In genomic region chr7:156655232-156655628, GRCh38 we compare ENCODE assay signal across 1 cellular context.
TF ChIP-seq lines count a peak whose summit lies in the region.

No MANE protein-coding gene starts in this region.

TF ChIP-seq in H1, 55 proteins besides CTCF, POLR2A, EP300 and RAD21 (continued from another document):
- no peak for TF ChIP-seq FOSL1 (IDR thresholded peaks at IDR 0.05; ENCODE audit: insufficient read depth, low read depth, low read length)
- no peak for TF ChIP-seq HDAC2 (IDR thresholded peaks at IDR 0.05; ENCODE audit: borderline replicate concordance in 1 of 2, low read depth in 2 of 2, low read length in 2 of 2)
- TF ChIP-seq CHD2 (IDR thresholded peaks at IDR 0.05; ENCODE audit: low read length) = no peak
- no peak for TF ChIP-seq KDM4A (IDR thresholded peaks at IDR 0.05; ENCODE audit: low read depth, low read length, severe bottlenecking)
- TF ChIP-seq RXRA (IDR thresholded peaks at IDR 0.05; ENCODE audit: insufficient read depth, low read depth, low read length) = no peak
- no peak for TF ChIP-seq SRF (IDR thresholded peaks at IDR 0.05; ENCODE audit: low read depth, low read length)
- TF ChIP-seq KDM5A (IDR thresholded peaks at IDR 0.05; ENCODE audit: low read length) = no peak
- no peak for TF ChIP-seq NRF1 (IDR thresholded peaks at IDR 0.05; ENCODE audit: low read depth, low read length)
- no peak for TF ChIP-seq CHD7 (IDR thresholded peaks at IDR 0.05; ENCODE audit: insufficient replicate concordance, low read length)
- no peak for TF ChIP-seq USF2 (IDR thresholded peaks at IDR 0.05; ENCODE audit: low read length)
- TF ChIP-seq HDAC6 (IDR thresholded peaks at IDR 0.05; ENCODE audit: low read depth, low read length) = no peak
